10 cellular contexts compared by ENCODE assay signal in genomic region chr1:6330410-6330827, GRCh38.
A peak's percentile ranks its signal among the peaks of the same experiment; 100 is the strongest.
DNase-seq lines count a peak whose midpoint lies in the region; ATAC-seq and TF ChIP-seq lines count a peak whose summit lies in the region.
"Had no signal": no experiment of that assay in that cellular context is flagged by ENCODE, and none has a peak within 500 bp of the region (broad histone marks: within the 10 kb centered on the region; RNA-seq: fewer than 3 reads in every experiment).

No MANE protein-coding gene starts in this region.

- 47% methylated on average over 13 of the region's 14 CpGs for WGBS in esophagus muscularis mucosa
- 88% methylated on average over 10 of the region's 14 CpGs for WGBS in SK-N-SH (ENCODE audit: low lambda C conversion rate)

- CTCF ChIA-PET in HEK293 (lab: Yijun Ruan, JAX) (interaction anchor here (0.5 to 1.2 kb wide), 3 partner anchors 74 to 1593 kb away, joined by 3 read pairs; no protein-coding TSS in a partner anchor), SK-N-SH (lab: Yijun Ruan, JAX) (interaction anchor here (0.6 to 19.3 kb wide), 7 partner anchors 11 to 111 kb away, joined by 3 to 318 read pairs (median 4); no protein-coding TSS in a partner anchor)

- no peaks in the 10 kb centered on the region for H3K79me2 ChIP-seq in SK-N-SH (ENCODE audit: insufficient read depth)

- H3K27me3 ChIP-seq in esophagus muscularis mucosa (no peaks in the 10 kb centered on the region), SK-N-SH (ENCODE audit: insufficient read depth) (no peaks in the 10 kb centered on the region)

- H4K20me1 ChIP-seq in SK-N-SH (ENCODE audit: insufficient read depth): no peaks in the 10 kb centered on the region

- in situ Hi-C loops in astrocyte of the cerebellum (cut with HindIII; ENCODE audit: low sequenced_read_pairs): loop anchor here (5.0 kb wide), 1 partner anchor 68 kb away; the partner anchor contains the start of gene GPR153

- H2AFZ ChIP-seq in SK-N-SH (ENCODE audit: low read depth): no peak overlapping the region

- no peak for TF ChIP-seq RAD21 in SK-N-SH (IDR thresholded peaks at IDR 0.05; ENCODE audit: low read length)

- intact Hi-C loops in esophagus muscularis mucosa (cut with DNase I): no loop called here

- H3K4me3 ChIP-seq in HEK293 (ENCODE audit: low read depth, low read length): no peak overlapping the region
- H3K4me3 ChIP-seq in astrocyte of the cerebellum (ENCODE audit: low read depth, low read length): no peak overlapping the region
- H3K4me3 ChIP-seq in esophagus muscularis mucosa: no peak overlapping the region
- no peak overlapping the region for H3K4me3 ChIP-seq in SK-N-SH (ENCODE audit: low read depth in 2 of 2, low read length in 1 of 2)

- H3K9me2 ChIP-seq in SK-N-SH: no peaks in the 10 kb centered on the region

- H3K4me1 ChIP-seq in HEK293 (ENCODE audit: control insufficient read depth, insufficient read depth, low read length): peaks cover 2% of the 10 kb centered on the region
- peaks cover 6 to 32% (median 21%) of the 10 kb centered on the region in 4 donors for H3K4me1 ChIP-seq in esophagus muscularis mucosa
- peaks cover 0 to 17% of the 10 kb centered on the region in 2 experiments; a peak in 1 of 4 replicates for H3K4me1 ChIP-seq in SK-N-SH (ENCODE audit: control insufficient read depth in 1 of 2, insufficient read depth in 2 of 2, low read depth in 1 of 2, low read length in 1 of 2)

- TF ChIP-seq EP300 in esophagus muscularis mucosa (IDR thresholded peaks at IDR 0.05) (no peak), SK-N-SH (IDR thresholded peaks at IDR 0.05; ENCODE audit: borderline replicate concordance in 1 of 2, low read depth in 1 of 2, low read length in 1 of 2) (no peak)

- no peak overlapping the region for H3K4me2 ChIP-seq in SK-N-SH

- TF ChIP-seq CTCF in HEK293 (tag by site-specific recombination; IDR thresholded peaks at IDR 0.05): no peak
- no peak for TF ChIP-seq CTCF in astrocyte of the cerebellum (IDR thresholded peaks at IDR 0.05; ENCODE audit: low read depth, low read length, missing control alignments)
- no peak for TF ChIP-seq CTCF in esophagus muscularis mucosa (IDR thresholded peaks at IDR 0.05)
- no peak for TF ChIP-seq CTCF in SK-N-SH (IDR thresholded peaks at IDR 0.05)

- ATAC-seq in GM18870 (IDR thresholded peaks at IDR 0.05; ENCODE audit: unreplicated experiment): no peak
- ATAC-seq: activated naive CD8-positive, alpha-beta T cell treated with anti-CD3 and anti-CD28 coated beads, Interleukin-2, amount 50 U/mL, for 24 hours had no signal

- peak; percentile 83 for DNase-seq in astrocyte of the cerebellum (ENCODE audit: low read depth)
- DNase-seq in iris pigment epithelial cell (ENCODE audit: low read depth): peak; percentile 59
- DNase-seq in substantia nigra (lab: John Stamatoyannopoulos, UW): peak in 25 of 49 donors; percentile 10 to 70 (median 38)
- DNase-seq in esophagus muscularis mucosa (ENCODE audit: extremely low spot score): no peak
- no peak for DNase-seq in SK-N-SH
- DNase-seq: activated naive CD8-positive, alpha-beta T cell treated with anti-CD3 and anti-CD28 coated beads, Interleukin-2, amount 50 U/mL, for 24 hours; NCI-H510A had no signal

- H3F3A ChIP-seq in SK-N-SH (replicated peaks; ENCODE audit: insufficient read depth): no peaks in the 10 kb centered on the region

- peaks cover 5 to 68% of the 10 kb centered on the region in 2 experiments; a peak in 2 of 3 replicates for H3K36me3 ChIP-seq in HEK293 (ENCODE audit: control insufficient read depth in 2 of 2, insufficient read depth in 1 of 2, low read length in 2 of 2)
- peaks cover 0 to 25% (median 12%) of the 10 kb centered on the region in 4 donors for H3K36me3 ChIP-seq in esophagus muscularis mucosa
- H3K36me3 ChIP-seq in SK-N-SH (replicated peaks in 1 of 2; ENCODE audit: control insufficient read depth in 1 of 2, insufficient read depth in 2 of 2, low read length in 1 of 2): peaks cover 0 to 33% of the 10 kb centered on the region in 2 experiments

- no peak overlapping the region for H3K9ac ChIP-seq in SK-N-SH

- TF ChIP-seq POLR2A in esophagus muscularis mucosa (IDR thresholded peaks at IDR 0.05; ENCODE audit: low read depth): no peak

- H3K9me3 ChIP-seq in HEK293 (ENCODE audit: control insufficient read depth, insufficient read depth, low read depth, low read length) (no peaks in the 10 kb centered on the region), esophagus muscularis mucosa (no peaks in the 10 kb centered on the region), SK-N-SH (no peaks in the 10 kb centered on the region)

- POLR2A ChIA-PET in HEK293 (lab: Yijun Ruan, JAX) (no interaction called here), SK-N-SH (lab: Yijun Ruan, JAX) (no interaction called here)

- H3K27ac ChIP-seq in HEK293 (ENCODE audit: extremely low read depth, low read depth, low read length) (no peak overlapping the region), substantia nigra (ENCODE audit: low read depth, low read length, poor library complexity, severe bottlenecking) (no peak overlapping the region), esophagus muscularis mucosa (replicated peaks in 1 of 4) (no peak overlapping the region), SK-N-SH (ENCODE audit: low read depth in 2 of 2, low read length in 1 of 2) (no peak overlapping the region; a peak in 1 of 4 replicates)
- H3K27ac ChIP-seq: epithelial cell of prostate had no signal

TF ChIP-seq in HEK293, 187 proteins besides CTCF, POLR2A, EP300 and RAD21:
- no peak for TF ChIP-seq HOXC10 (CRISPR knock-in tag; IDR thresholded peaks at IDR 0.05)
- no peak for TF ChIP-seq ZNF792 (tag by site-specific recombination; IDR thresholded peaks at IDR 0.05)
- no peak for TF ChIP-seq ZNF660 (tag by site-specific recombination; IDR thresholded peaks at IDR 0.05)
- peak; percentile 5; the same call in 1 of the 2 replicates for TF ChIP-seq EGR2 (tag by site-specific recombination; IDR thresholded peaks at IDR 0.05; ENCODE audit: low read depth)
- TF ChIP-seq ZFHX2 (tag by site-specific recombination; conservative IDR thresholded peaks at IDR 0.05): 0 out of 2 replicates have a peak, but pooled peaks have one; percentile 22

TF ChIP-seq in SK-N-SH, 30 proteins besides CTCF, POLR2A, EP300 and RAD21 (continues in another document):
- TF ChIP-seq, protein P1, sequence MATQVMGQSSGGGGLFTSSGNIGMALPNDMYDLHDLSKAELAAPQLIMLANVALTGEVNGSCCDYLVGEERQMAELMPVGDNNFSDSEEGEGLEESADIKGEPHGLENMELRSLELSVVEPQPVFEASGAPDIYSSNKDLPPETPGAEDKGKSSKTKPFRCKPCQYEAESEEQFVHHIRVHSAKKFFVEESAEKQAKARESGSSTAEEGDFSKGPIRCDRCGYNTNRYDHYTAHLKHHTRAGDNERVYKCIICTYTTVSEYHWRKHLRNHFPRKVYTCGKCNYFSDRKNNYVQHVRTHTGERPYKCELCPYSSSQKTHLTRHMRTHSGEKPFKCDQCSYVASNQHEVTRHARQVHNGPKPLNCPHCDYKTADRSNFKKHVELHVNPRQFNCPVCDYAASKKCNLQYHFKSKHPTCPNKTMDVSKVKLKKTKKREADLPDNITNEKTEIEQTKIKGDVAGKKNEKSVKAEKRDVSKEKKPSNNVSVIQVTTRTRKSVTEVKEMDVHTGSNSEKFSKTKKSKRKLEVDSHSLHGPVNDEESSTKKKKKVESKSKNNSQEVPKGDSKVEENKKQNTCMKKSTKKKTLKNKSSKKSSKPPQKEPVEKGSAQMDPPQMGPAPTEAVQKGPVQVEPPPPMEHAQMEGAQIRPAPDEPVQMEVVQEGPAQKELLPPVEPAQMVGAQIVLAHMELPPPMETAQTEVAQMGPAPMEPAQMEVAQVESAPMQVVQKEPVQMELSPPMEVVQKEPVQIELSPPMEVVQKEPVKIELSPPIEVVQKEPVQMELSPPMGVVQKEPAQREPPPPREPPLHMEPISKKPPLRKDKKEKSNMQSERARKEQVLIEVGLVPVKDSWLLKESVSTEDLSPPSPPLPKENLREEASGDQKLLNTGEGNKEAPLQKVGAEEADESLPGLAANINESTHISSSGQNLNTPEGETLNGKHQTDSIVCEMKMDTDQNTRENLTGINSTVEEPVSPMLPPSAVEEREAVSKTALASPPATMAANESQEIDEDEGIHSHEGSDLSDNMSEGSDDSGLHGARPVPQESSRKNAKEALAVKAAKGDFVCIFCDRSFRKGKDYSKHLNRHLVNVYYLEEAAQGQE (IDR thresholded peaks at IDR 0.05; ENCODE audit: low read depth, low read length): no peak
- TF ChIP-seq RCOR1 (IDR thresholded peaks at IDR 0.05; ENCODE audit: low read length) (no peak), RXRA (IDR thresholded peaks at IDR 0.05; ENCODE audit: borderline replicate concordance, low read depth) (no peak), FOXM1 (IDR thresholded peaks at IDR 0.05; ENCODE audit: low read depth) (no peak), NFIC (IDR thresholded peaks at IDR 0.05; ENCODE audit: borderline replicate concordance) (no peak), TCF12 (IDR thresholded peaks at IDR 0.05) (no peak), PBX3 (IDR thresholded peaks at IDR 0.05) (no peak), CHD2 (IDR thresholded peaks at IDR 0.05; ENCODE audit: low read length, partially characterized antibody) (no peak), ELF1 (IDR thresholded peaks at IDR 0.05) (no peak), SMC3 (IDR thresholded peaks at IDR 0.05; ENCODE audit: low read depth, low read length) (no peak)
- TF ChIP-seq, protein P2, sequence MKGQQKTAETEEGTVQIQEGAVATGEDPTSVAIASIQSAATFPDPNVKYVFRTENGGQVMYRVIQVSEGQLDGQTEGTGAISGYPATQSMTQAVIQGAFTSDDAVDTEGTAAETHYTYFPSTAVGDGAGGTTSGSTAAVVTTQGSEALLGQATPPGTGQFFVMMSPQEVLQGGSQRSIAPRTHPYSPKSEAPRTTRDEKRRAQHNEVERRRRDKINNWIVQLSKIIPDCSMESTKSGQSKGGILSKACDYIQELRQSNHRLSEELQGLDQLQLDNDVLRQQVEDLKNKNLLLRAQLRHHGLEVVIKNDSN (IDR thresholded peaks at IDR 0.05; ENCODE audit: borderline replicate concordance, low read depth): no peak

Comparison
In these comparisons a context has a peak if more than half of its experiments do, and no peak if none do; other contexts are left out.
1. DNase-seq: peak in astrocyte of the cerebellum (single experiment), iris pigment epithelial cell (single experiment) and substantia nigra (25 of 49); none in esophagus muscularis mucosa (single experiment) and SK-N-SH (single experiment).